1 cellular context compared by ENCODE assay signal in genomic region chr5:74104469-74104868, GRCh38.
TF ChIP-seq lines count a peak whose summit lies in the region.

No MANE protein-coding gene starts in this region.

TF ChIP-seq in H1, 55 proteins besides CTCF, POLR2A, EP300 and RAD21:
- no peak for TF ChIP-seq TCF12 (IDR thresholded peaks at IDR 0.05; ENCODE audit: low read depth, low read length)
- TF ChIP-seq CEBPB (IDR thresholded peaks at IDR 0.05; ENCODE audit: low read depth, low read length): 0 out of 2 replicates have a peak, but pooled peaks have one; percentile 39
